Comparison of ENCODE assay signal across 19 cellular contexts in genomic region chr7:54987772-54988171, GRCh38. TPM values are rescaled to one million over a fixed set of nuclear protein-coding genes. Genes with fewer than 3 reads are reported as not detected.
DNase-seq lines count a peak whose midpoint lies in the region; ATAC-seq, FAIRE-seq and TF ChIP-seq lines count a peak whose summit lies in the region.
"Had no signal": no experiment of that assay in that cellular context is flagged by ENCODE, and none has a peak within 500 bp of the region (broad histone marks: within the 10 kb centered on the region; RNA-seq: fewer than 3 reads in every experiment).

No MANE protein-coding gene starts in this region.

- in situ Hi-C loops in IMR-90 (cut with MboI; ENCODE audit: low sequenced_read_pairs) = no loop called here

- no peak for TF ChIP-seq POLR2A in IMR-90 (IDR thresholded peaks at IDR 0.05; ENCODE audit: low read depth, low read length)

- H3K27ac Mint-ChIP-seq in activated naive CD8-positive, alpha-beta T cell treated with anti-CD3 and anti-CD28 coated beads, Interleukin-2, amount 50 U/mL, for 24 hours = no peak overlapping the region

- H3K4me3 Mint-ChIP-seq in activated naive CD8-positive, alpha-beta T cell treated with anti-CD3 and anti-CD28 coated beads, Interleukin-2, amount 50 U/mL, for 24 hours = no peak overlapping the region

- no peak overlapping the region for H3K56ac ChIP-seq in IMR-90 (ENCODE audit: extremely low read depth, insufficient read depth, low read length)

- H2BK20ac ChIP-seq in IMR-90 (ENCODE audit: low read depth, low read length) = peak overlapping the region; percentile 21; the same call in 1 of the 2 replicates

- no peaks in the 10 kb centered on the region for H3K36me3 ChIP-seq in IMR-90 (ENCODE audit: control insufficient read depth, insufficient read depth, low read length)
- H3K36me3 ChIP-seq: MG63 had no signal

- no peaks in the 10 kb centered on the region for H3K9me3 ChIP-seq in IMR-90 (ENCODE audit: control insufficient read depth, insufficient read depth, low read length)
- H3K9me3 ChIP-seq: MG63 had no signal

- H4K8ac ChIP-seq in IMR-90 (ENCODE audit: low read depth in 2 of 2, low read length in 2 of 2) = 0 out of 4 replicates have a peak overlapping the region, but pooled peaks of 1 of the 2 experiments have one; percentile 31

- H3K36me3 Mint-ChIP-seq in activated naive CD8-positive, alpha-beta T cell treated with anti-CD3 and anti-CD28 coated beads, Interleukin-2, amount 50 U/mL, for 24 hours (ENCODE audit: low read depth) = no peaks in the 10 kb centered on the region

- no peak overlapping the region for H3K4me3 ChIP-seq in IMR-90 (ENCODE audit: insufficient read depth, low read depth, low read length)
- H3K4me3 ChIP-seq: MG63 had no signal

- peak overlapping the region; percentile 71; the same call in 1 of the 2 replicates for H3K18ac ChIP-seq in IMR-90 (ENCODE audit: low read depth, low read length)

- POLR2A ChIA-PET in IMR-90 (lab: Charles Lee; ENCODE audit: unreplicated experiment) = no interaction called here

- peak; percentile 61 for FAIRE-seq in colon (lab: Jason Lieb, UNC)
- FAIRE-seq: HTR-8/SVneo had no signal

- H4K5ac ChIP-seq in IMR-90 (ENCODE audit: low read depth, low read length) = peak overlapping the region; percentile 48; the same call in 1 of the 2 replicates

- CTCF ChIA-PET in IMR-90 (lab: Yijun Ruan, JAX) = no interaction called here

- H3K79me1 ChIP-seq in IMR-90 (ENCODE audit: low read depth in 1 of 2, low read length in 2 of 2) = no peaks in the 10 kb centered on the region

- H2BK15ac ChIP-seq in IMR-90 (ENCODE audit: low read depth, low read length) = peak overlapping the region; percentile 32; the same call in 2 of the 3 replicates

- DNase-seq in IMR-90 (no peak), left lobe of liver (ENCODE audit: low spot score) (no peak), DMS79 (lab: John Stamatoyannopoulos, UW) (no peak), SIG-M5 (lab: John Stamatoyannopoulos, UW) (no peak)
- DNase-seq in stimulated activated CD4-positive, alpha-beta T cell treated with anti-CD3 and anti-CD28 coated beads, Interleukin-4, amount 100 ng/mL, for 4 hours = no peak
- no peak for DNase-seq in activated naive CD8-positive, alpha-beta T cell treated with anti-CD3 and anti-CD28 coated beads, Interleukin-2, amount 50 U/mL, for 24 hours
- DNase-seq: C1 segment of cervical spinal cord, EL, KBM-7, MG63, NCI-H1092, NCI-H146, NCI-H2081, NCI-H510A, NCI-H82, SHP77 had no signal

- no peak for TF ChIP-seq RAD21 in IMR-90 (IDR thresholded peaks at IDR 0.05; ENCODE audit: low read length)

- no peak overlapping the region for H2AFZ ChIP-seq in IMR-90 (replicated peaks; ENCODE audit: low read length, poor library complexity)

- 0 out of 2 replicates have a peak overlapping the region, but pooled peaks have one; percentile 5 for H2AK5ac ChIP-seq in IMR-90 (ENCODE audit: low read depth, low read length)

- peaks cover 3% of the 10 kb centered on the region; the same call in 1 of the 2 replicates for H3K9me1 ChIP-seq in IMR-90 (ENCODE audit: insufficient read depth, low read length)

- peaks cover 3% of the 10 kb centered on the region for H3K4me1 ChIP-seq in IMR-90 (ENCODE audit: control insufficient read depth, insufficient read depth, low read length)

- TF ChIP-seq CTCF in 22Rv1 (IDR thresholded peaks at IDR 0.05) (no peak), IMR-90 (conservative IDR thresholded peaks at IDR 0.05; ENCODE audit: low read depth, low read length) (no peak)

- ATAC-seq in IMR-90 (ENCODE audit: low read depth) (no peak), left lobe of liver (peak; percentile 82)
- no peak for ATAC-seq in activated naive CD8-positive, alpha-beta T cell treated with anti-CD3 and anti-CD28 coated beads, Interleukin-2, amount 50 U/mL, for 24 hours

- no peaks in the 10 kb centered on the region for H4K20me1 ChIP-seq in IMR-90 (ENCODE audit: insufficient read depth, low read length)

- peaks cover 4% of the 10 kb centered on the region for H3K27me3 Mint-ChIP-seq in activated naive CD8-positive, alpha-beta T cell treated with anti-CD3 and anti-CD28 coated beads, Interleukin-2, amount 50 U/mL, for 24 hours

- no CpG with 5 or more reads among the region's 1 CpG for WGBS in IMR-90 (ENCODE audit: extremely low coverage in 2 of 2, insufficient read length in 1 of 2), 2 experiments

- H2BK120ac ChIP-seq in IMR-90 (ENCODE audit: low read depth, low read length) = peak overlapping the region; percentile 25; the same call in 1 of the 2 replicates

- H3K4me2 ChIP-seq in IMR-90 (ENCODE audit: low read depth, low read length) = no peak overlapping the region

- H2AK9ac ChIP-seq in IMR-90 (replicated peaks; ENCODE audit: low read depth, low read length, poor library complexity) = no peak overlapping the region

- no peaks in the 10 kb centered on the region for H3K4me1 Mint-ChIP-seq in activated naive CD8-positive, alpha-beta T cell treated with anti-CD3 and anti-CD28 coated beads, Interleukin-2, amount 50 U/mL, for 24 hours

- intact Hi-C loops in IMR-90 (cut with micrococcal nuclease) = loop anchor here (5.0 kb wide), 1 partner anchor 55 kb away; no protein-coding TSS in a partner anchor

- no TSS peak for BruUV-seq in IMR-90 (replicated peaks; lab: Mats Ljungman, UMichigan)

- no peak overlapping the region; the same call in 1 of the 2 replicates for H3K9ac ChIP-seq in IMR-90 (ENCODE audit: low read depth, low read length)

- H3K14ac ChIP-seq in IMR-90 (replicated peaks; ENCODE audit: low read depth, low read length) = peak overlapping the region; percentile 42; the same call in 1 of the 2 replicates

- H3K27ac ChIP-seq in 22Rv1 (peak overlapping the region; percentile 82), IMR-90 (ENCODE audit: insufficient read depth, low read length) (no peak overlapping the region)

- dilution Hi-C loops in IMR-90 (cut with HindIII; ENCODE audit: low sequenced_read_pairs, unreplicated experiment) = no loop called here

- H3K4ac ChIP-seq in IMR-90 (ENCODE audit: low read depth, low read length) = peak overlapping the region; percentile 31; the same call in 1 of the 2 replicates

- no peak overlapping the region for H3K23ac ChIP-seq in IMR-90 (ENCODE audit: low read depth, low read length)

- no peak overlapping the region for H4K91ac ChIP-seq in IMR-90 (ENCODE audit: insufficient read depth, low read depth, low read length)

- H2BK5ac ChIP-seq in IMR-90 (ENCODE audit: low read depth, low read length, poor library complexity, severe bottlenecking) = no peak overlapping the region

- no peaks in the 10 kb centered on the region for H3K9me3 Mint-ChIP-seq in activated naive CD8-positive, alpha-beta T cell treated with anti-CD3 and anti-CD28 coated beads, Interleukin-2, amount 50 U/mL, for 24 hours

- no peaks in the 10 kb centered on the region for H3K27me3 ChIP-seq in IMR-90 (ENCODE audit: control insufficient read depth, insufficient read depth, low read length)
- H3K27me3 ChIP-seq: MG63 had no signal

TF ChIP-seq in IMR-90, 13 proteins besides CTCF, POLR2A, EP300 and RAD21:
- TF ChIP-seq CEBPB (IDR thresholded peaks at IDR 0.05; ENCODE audit: low read depth, low read length) (no peak), MAZ (IDR thresholded peaks at IDR 0.05; ENCODE audit: borderline replicate concordance, low read depth, low read length) (no peak), BHLHE40 (IDR thresholded peaks at IDR 0.05; ENCODE audit: low read depth, low read length) (no peak), ELK1 (IDR thresholded peaks at IDR 0.05; ENCODE audit: borderline replicate concordance, low read depth, low read length) (no peak)

RNA-seq across cellular contexts. Expression of gene EGFR, which starts 31.0 kb away (rescaled TPM):
- total RNA-seq in IMR-90 (2012; rRNA removed) (60.4 and 63.9 TPM in 2 replicates), left lobe of liver (90.5 TPM)
- polyA plus RNA-seq in IMR-90 (2012; rRNA removed) = 36.9 and 37.8 TPM in 2 replicates
- polyA plus RNA-seq in IMR-90 (2012; cell fraction: cytosol; rRNA removed) = 24.8 and 27.5 TPM in 2 replicates
- polyA plus RNA-seq in IMR-90 (2012; cell fraction: nucleus; rRNA removed; ENCODE audit: low replicate concordance) = 66.1 and 93.0 TPM in 2 replicates
